ENCODE assay signal across 1 cellular context in the genomic region with DNA sequence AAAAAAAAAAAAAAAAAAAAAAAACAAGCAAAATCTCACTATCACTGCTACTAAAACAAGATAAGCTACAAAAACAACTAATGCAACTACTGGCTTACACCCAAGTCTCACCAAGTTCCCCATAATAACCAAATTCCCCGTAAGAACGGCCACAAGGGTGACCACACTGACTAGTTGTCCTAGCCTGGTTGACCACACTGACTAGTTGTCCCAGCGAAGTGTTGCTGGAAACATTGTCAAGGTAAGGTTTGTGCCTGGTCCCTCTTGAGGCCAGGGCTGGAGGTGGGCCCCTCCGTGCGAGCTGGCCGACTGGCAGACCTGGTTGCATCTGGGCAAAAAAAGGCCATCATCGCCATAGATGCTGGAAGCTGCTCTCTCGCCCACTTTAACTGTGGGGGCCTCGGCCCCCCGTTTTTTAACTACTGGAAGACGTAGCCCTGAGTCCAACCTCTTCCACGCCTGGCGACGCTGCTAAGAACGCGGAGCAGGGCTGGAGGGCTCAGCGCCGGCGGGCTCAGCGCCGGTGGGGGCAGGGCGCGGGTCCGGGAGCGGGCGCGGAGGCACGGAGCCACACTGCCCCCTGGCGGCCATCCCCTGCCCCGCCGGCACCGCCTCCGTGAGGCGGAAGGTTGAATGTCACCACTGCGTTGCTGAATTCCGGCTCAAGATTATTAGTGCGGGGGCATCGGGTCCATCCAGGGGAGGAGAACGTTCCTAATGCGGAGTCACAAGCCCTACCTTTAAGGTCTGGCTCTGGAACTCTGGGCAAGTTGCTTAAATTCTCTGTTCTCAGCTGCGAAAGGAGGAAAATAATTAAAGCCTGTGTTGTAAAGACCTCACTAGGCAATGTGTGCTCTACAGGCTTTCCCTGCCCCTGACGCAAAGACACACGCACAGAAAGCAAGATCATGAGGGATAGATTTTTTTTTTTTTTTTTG.
TF ChIP-seq lines count a peak whose summit lies in the region.

No MANE protein-coding gene starts in this region.

TF ChIP-seq in HepG2, 621 proteins besides CTCF, POLR2A, EP300 and RAD21 (continued from another document and continues in another):
- TF ChIP-seq, protein P1, sequence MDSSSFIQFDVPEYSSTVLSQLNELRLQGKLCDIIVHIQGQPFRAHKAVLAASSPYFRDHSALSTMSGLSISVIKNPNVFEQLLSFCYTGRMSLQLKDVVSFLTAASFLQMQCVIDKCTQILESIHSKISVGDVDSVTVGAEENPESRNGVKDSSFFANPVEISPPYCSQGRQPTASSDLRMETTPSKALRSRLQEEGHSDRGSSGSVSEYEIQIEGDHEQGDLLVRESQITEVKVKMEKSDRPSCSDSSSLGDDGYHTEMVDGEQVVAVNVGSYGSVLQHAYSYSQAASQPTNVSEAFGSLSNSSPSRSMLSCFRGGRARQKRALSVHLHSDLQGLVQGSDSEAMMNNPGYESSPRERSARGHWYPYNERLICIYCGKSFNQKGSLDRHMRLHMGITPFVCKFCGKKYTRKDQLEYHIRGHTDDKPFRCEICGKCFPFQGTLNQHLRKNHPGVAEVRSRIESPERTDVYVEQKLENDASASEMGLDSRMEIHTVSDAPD (CRISPR knock-in tag; IDR thresholded peaks at IDR 0.05), result no peak
- TF ChIP-seq POGZ (CRISPR knock-in tag; IDR thresholded peaks at IDR 0.05) (no peak), SOX6 (IDR thresholded peaks at IDR 0.05) (no peak), SOX6 (CRISPR knock-in tag; IDR thresholded peaks at IDR 0.05) (no peak), DNMT3B (CRISPR knock-in tag; conservative IDR thresholded peaks at IDR 0.05) (no peak), PLRG1 (conservative IDR thresholded peaks at IDR 0.05) (no peak), ELF3 (CRISPR knock-in tag; IDR thresholded peaks at IDR 0.05) (peak; percentile 41; the same call in 1 of the 2 replicates), CAMTA2 (CRISPR knock-in tag; IDR thresholded peaks at IDR 0.05; ENCODE audit: borderline replicate concordance) (no peak), ZNF256 (CRISPR knock-in tag; conservative IDR thresholded peaks at IDR 0.05) (no peak), ESRRA (CRISPR knock-in tag; IDR thresholded peaks at IDR 0.05; ENCODE audit: low read depth) (no peak; the same call in 1 of the 2 replicates), ZNF160 (CRISPR knock-in tag; IDR thresholded peaks at IDR 0.05) (no peak), ZNF543 (CRISPR knock-in tag; IDR thresholded peaks at IDR 0.05) (no peak), STAG1 (CRISPR knock-in tag; IDR thresholded peaks at IDR 0.05) (peak; percentile 95), HNRNPUL1 (IDR thresholded peaks at IDR 0.05; ENCODE audit: low read depth, low read length) (no peak), ZNF761 (CRISPR knock-in tag; conservative IDR thresholded peaks at IDR 0.05) (no peak), NR3C1 (CRISPR knock-in tag; IDR thresholded peaks at IDR 0.05) (no peak), CENPT (CRISPR knock-in tag; IDR thresholded peaks at IDR 0.05; ENCODE audit: low read depth) (no peak), RBAK (CRISPR knock-in tag; IDR thresholded peaks at IDR 0.05) (no peak), NFE2L2 (IDR thresholded peaks at IDR 0.05; ENCODE audit: low read length) (no peak), PCBP1 (IDR thresholded peaks at IDR 0.05; ENCODE audit: borderline replicate concordance, low read depth, low read length) (no peak), TOE1 (CRISPR knock-in tag; IDR thresholded peaks at IDR 0.05) (no peak), ZNF766 (CRISPR knock-in tag; IDR thresholded peaks at IDR 0.05; ENCODE audit: borderline replicate concordance) (0 out of 2 replicates have a peak, but pooled peaks have one; percentile 42), ZNF557 (CRISPR knock-in tag; IDR thresholded peaks at IDR 0.05) (no peak), ZNF619 (CRISPR knock-in tag; IDR thresholded peaks at IDR 0.05) (0 out of 2 replicates have a peak, but pooled peaks have one; percentile 81), ZNF572 (CRISPR knock-in tag; IDR thresholded peaks at IDR 0.05) (no peak), ZNF441 (CRISPR knock-in tag; IDR thresholded peaks at IDR 0.05; ENCODE audit: borderline replicate concordance) (no peak), FOXP1 (IDR thresholded peaks at IDR 0.05) (no peak), FOXP1 (CRISPR knock-in tag; IDR thresholded peaks at IDR 0.05) (no peak)
- TF ChIP-seq, protein P2, sequence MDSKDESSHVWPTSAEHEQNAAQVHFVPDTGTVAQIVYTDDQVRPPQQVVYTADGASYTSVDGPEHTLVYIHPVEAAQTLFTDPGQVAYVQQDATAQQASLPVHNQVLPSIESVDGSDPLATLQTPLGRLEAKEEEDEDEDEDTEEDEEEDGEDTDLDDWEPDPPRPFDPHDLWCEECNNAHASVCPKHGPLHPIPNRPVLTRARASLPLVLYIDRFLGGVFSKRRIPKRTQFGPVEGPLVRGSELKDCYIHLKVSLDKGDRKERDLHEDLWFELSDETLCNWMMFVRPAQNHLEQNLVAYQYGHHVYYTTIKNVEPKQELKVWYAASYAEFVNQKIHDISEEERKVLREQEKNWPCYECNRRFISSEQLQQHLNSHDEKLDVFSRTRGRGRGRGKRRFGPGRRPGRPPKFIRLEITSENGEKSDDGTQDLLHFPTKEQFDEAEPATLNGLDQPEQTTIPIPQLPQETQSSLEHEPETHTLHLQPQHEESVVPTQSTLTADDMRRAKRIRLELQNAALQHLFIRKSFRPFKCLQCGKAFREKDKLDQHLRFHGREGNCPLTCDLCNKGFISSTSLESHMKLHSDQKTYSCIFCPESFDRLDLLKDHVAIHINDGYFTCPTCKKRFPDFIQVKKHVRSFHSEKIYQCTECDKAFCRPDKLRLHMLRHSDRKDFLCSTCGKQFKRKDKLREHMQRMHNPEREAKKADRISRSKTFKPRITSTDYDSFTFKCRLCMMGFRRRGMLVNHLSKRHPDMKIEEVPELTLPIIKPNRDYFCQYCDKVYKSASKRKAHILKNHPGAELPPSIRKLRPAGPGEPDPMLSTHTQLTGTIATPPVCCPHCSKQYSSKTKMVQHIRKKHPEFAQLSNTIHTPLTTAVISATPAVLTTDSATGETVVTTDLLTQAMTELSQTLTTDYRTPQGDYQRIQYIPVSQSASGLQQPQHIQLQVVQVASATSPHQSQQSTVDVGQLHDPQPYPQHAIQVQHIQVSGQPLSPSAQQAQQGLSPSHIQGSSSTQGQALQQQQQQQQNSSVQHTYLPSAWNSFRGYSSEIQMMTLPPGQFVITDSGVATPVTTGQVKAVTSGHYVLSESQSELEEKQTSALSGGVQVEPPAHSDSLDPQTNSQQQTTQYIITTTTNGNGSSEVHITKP (CRISPR knock-in tag; IDR thresholded peaks at IDR 0.05; ENCODE audit: low read depth), result no peak
- TF ChIP-seq, protein P3, sequence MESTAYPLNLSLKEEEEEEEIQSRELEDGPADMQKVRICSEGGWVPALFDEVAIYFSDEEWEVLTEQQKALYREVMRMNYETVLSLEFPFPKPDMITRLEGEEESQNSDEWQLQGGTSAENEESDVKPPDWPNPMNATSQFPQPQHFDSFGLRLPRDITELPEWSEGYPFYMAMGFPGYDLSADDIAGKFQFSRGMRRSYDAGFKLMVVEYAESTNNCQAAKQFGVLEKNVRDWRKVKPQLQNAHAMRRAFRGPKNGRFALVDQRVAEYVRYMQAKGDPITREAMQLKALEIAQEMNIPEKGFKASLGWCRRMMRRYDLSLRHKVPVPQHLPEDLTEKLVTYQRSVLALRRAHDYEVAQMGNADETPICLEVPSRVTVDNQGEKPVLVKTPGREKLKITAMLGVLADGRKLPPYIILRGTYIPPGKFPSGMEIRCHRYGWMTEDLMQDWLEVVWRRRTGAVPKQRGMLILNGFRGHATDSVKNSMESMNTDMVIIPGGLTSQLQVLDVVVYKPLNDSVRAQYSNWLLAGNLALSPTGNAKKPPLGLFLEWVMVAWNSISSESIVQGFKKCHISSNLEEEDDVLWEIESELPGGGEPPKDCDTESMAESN (CRISPR knock-in tag; conservative IDR thresholded peaks at IDR 0.05), result 0 out of 2 replicates have a peak, but pooled peaks have one; percentile 36
- TF ChIP-seq, protein P4, sequence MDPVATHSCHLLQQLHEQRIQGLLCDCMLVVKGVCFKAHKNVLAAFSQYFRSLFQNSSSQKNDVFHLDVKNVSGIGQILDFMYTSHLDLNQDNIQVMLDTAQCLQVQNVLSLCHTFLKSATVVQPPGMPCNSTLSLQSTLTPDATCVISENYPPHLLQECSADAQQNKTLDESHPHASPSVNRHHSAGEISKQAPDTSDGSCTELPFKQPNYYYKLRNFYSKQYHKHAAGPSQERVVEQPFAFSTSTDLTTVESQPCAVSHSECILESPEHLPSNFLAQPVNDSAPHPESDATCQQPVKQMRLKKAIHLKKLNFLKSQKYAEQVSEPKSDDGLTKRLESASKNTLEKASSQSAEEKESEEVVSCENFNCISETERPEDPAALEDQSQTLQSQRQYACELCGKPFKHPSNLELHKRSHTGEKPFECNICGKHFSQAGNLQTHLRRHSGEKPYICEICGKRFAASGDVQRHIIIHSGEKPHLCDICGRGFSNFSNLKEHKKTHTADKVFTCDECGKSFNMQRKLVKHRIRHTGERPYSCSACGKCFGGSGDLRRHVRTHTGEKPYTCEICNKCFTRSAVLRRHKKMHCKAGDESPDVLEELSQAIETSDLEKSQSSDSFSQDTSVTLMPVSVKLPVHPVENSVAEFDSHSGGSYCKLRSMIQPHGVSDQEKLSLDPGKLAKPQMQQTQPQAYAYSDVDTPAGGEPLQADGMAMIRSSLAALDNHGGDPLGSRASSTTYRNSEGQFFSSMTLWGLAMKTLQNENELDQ (CRISPR knock-in tag; IDR thresholded peaks at IDR 0.05; ENCODE audit: borderline replicate concordance), result no peak
- TF ChIP-seq, protein P5, sequence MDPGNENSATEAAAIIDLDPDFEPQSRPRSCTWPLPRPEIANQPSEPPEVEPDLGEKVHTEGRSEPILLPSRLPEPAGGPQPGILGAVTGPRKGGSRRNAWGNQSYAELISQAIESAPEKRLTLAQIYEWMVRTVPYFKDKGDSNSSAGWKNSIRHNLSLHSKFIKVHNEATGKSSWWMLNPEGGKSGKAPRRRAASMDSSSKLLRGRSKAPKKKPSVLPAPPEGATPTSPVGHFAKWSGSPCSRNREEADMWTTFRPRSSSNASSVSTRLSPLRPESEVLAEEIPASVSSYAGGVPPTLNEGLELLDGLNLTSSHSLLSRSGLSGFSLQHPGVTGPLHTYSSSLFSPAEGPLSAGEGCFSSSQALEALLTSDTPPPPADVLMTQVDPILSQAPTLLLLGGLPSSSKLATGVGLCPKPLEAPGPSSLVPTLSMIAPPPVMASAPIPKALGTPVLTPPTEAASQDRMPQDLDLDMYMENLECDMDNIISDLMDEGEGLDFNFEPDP (CRISPR knock-in tag; conservative IDR thresholded peaks at IDR 0.05), result no peak
- TF ChIP-seq, protein P6, sequence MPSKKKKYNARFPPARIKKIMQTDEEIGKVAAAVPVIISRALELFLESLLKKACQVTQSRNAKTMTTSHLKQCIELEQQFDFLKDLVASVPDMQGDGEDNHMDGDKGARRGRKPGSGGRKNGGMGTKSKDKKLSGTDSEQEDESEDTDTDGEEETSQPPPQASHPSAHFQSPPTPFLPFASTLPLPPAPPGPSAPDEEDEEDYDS (CRISPR knock-in tag; IDR thresholded peaks at IDR 0.05), result no peak
- TF ChIP-seq, protein P7, sequence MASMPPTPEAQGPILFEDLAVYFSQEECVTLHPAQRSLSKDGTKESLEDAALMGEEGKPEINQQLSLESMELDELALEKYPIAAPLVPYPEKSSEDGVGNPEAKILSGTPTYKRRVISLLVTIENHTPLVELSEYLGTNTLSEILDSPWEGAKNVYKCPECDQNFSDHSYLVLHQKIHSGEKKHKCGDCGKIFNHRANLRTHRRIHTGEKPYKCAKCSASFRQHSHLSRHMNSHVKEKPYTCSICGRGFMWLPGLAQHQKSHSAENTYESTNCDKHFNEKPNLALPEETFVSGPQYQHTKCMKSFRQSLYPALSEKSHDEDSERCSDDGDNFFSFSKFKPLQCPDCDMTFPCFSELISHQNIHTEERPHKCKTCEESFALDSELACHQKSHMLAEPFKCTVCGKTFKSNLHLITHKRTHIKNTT (CRISPR knock-in tag; IDR thresholded peaks at IDR 0.05), result no peak
- TF ChIP-seq, protein P8, sequence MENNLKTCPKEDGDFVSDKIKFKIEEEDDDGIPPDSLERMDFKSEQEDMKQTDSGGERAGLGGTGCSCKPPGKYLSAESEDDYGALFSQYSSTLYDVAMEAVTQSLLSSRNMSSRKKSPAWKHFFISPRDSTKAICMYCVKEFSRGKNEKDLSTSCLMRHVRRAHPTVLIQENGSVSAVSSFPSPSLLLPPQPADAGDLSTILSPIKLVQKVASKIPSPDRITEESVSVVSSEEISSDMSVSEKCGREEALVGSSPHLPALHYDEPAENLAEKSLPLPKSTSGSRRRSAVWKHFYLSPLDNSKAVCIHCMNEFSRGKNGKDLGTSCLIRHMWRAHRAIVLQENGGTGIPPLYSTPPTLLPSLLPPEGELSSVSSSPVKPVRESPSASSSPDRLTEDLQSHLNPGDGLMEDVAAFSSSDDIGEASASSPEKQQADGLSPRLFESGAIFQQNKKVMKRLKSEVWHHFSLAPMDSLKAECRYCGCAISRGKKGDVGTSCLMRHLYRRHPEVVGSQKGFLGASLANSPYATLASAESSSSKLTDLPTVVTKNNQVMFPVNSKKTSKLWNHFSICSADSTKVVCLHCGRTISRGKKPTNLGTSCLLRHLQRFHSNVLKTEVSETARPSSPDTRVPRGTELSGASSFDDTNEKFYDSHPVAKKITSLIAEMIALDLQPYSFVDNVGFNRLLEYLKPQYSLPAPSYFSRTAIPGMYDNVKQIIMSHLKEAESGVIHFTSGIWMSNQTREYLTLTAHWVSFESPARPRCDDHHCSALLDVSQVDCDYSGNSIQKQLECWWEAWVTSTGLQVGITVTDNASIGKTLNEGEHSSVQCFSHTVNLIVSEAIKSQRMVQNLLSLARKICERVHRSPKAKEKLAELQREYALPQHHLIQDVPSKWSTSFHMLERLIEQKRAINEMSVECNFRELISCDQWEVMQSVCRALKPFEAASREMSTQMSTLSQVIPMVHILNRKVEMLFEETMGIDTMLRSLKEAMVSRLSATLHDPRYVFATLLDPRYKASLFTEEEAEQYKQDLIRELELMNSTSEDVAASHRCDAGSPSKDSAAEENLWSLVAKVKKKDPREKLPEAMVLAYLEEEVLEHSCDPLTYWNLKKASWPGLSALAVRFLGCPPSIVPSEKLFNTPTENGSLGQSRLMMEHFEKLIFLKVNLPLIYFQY (CRISPR knock-in tag; IDR thresholded peaks at IDR 0.05; ENCODE audit: borderline replicate concordance), result 0 out of 2 replicates have a peak, but pooled peaks have one; percentile 23
